In the genomic region with DNA sequence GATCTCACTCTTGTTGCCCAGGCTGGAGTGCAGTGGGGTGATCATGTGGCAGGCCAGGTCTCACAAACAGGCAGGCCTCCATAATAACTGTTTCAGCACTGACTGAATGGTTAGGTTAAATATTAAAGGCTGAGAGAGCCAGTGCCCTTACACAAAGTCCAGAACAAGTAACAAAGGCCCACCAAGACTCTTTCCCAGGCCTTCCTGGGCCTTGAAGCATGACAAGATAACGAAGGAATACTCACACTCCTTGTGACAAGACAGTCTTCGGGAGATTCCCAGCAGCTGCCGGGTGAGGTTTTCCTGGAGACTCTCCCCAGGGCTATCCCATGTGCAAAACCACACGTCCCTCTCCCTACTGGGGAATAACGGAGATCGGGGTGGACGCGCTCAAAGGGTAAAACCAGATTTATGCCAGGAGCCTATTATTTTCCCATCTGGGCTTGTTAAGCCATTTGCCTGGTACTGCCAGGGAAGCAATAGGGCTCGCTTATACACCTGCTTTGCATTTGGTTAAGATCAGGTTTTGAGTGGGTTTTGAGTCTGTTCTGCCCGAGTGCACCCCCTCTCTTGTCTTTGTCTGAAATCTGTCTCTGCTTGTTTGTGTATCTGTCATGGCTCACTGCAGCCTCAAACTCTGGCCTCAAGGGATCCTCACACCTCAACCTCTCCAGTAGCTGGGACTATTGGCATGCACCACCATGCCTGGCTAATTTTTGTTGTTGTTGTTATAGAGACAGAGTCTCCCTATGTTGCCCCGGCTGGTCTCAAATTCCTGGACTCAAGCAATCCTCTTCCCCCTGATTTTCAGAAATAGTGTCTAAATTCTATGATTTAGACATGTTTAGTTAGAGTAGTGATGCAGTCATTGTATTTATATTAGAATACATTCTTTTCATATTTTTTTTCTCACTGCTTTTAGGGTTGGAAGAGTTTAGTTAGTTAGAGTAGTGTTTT, we compare ENCODE assay signal across 9 cellular contexts. TPM values are rescaled to one million over a fixed set of nuclear protein-coding genes. Genes with fewer than 3 reads are reported as not detected.
A peak's percentile ranks its signal among the peaks of the same experiment; 100 is the strongest.
DNase-seq lines count a peak whose midpoint lies in the region; ATAC-seq, FAIRE-seq and TF ChIP-seq lines count a peak whose summit lies in the region.
"Had no signal": no experiment of that assay in that cellular context is flagged by ENCODE, and none has a peak within 500 bp of the region (broad histone marks: within the 10 kb centered on the region; RNA-seq: fewer than 3 reads in every experiment).

No MANE protein-coding gene starts in this region.

- DNase-seq in GM19239 (ENCODE audit: insufficient read length, low spot score) (no peak), NAMALWA (ENCODE audit: low spot score) (peak; percentile 16), renal cortical epithelial cell (ENCODE audit: low read depth) (peak; percentile 92), H54 (ENCODE audit: insufficient read length, low spot score) (no peak), NCI-H1417 treated with DMSO at 0.1 percent for 48 hours (lab: John Stamatoyannopoulos, UW) (no peak), EL (no peak)
- DNase-seq: cortex of kidney, T-helper 9 cell had no signal

- peak; percentile 26 for FAIRE-seq in GM19239 (lab: Jason Lieb, UNC)
- FAIRE-seq in H54 (lab: Jason Lieb, UNC) = no peak

- ATAC-seq in HG02840 (IDR thresholded peaks at IDR 0.05; ENCODE audit: low FRiP score, unreplicated experiment) = peak; percentile 70

- TF ChIP-seq POLR2A in H54 (IDR thresholded peaks at IDR 0.05; ENCODE audit: low read depth, low read length) = no peak

RNA-seq across cellular contexts. Expression of gene ENPP3, which starts 1.4 kb away (rescaled TPM):
- 0.65 TPM in 1 of 2 replicates, not detected in the other for total RNA-seq in renal cortical epithelial cell

RNA-seq across cellular contexts. Expression of gene MED23, which starts 7.6 kb away (rescaled TPM):
- 32.0 and 46.3 TPM in 2 replicates for total RNA-seq in renal cortical epithelial cell

Comparison
In these comparisons a context has a peak if more than half of its experiments do, and no peak if none do; other contexts are left out.
1. DNase-seq: peak in NAMALWA (single experiment) and renal cortical epithelial cell (single experiment); none in GM19239 (single experiment), H54 (single experiment), NCI-H1417 treated with DMSO at 0.1 percent for 48 hours (single experiment) and EL (single experiment).